Comparison of ENCODE assay signal across 19 cellular contexts in the genomic region with DNA sequence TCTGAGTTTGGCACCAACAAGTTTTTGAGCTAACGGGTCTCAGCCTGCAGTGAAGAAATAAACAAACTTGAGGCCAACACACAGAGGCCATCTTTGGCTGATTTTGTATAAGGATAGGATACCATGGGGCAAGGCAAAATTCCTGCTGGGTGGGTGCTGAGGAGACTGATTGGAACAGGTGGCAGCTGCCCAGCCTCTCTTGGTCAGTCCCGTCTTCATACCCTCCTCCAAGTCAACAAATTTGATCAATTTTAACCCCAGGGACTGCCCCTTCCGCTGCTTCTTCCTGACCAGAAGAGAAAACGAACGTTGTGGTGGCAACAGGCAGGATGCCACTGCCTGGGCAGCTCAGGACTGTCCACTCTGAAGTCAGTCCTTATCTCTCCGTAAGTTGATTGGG.
"Had no signal": no experiment of that assay in that cellular context is flagged by ENCODE, and none has a peak within 500 bp of the region (broad histone marks: within the 10 kb centered on the region; RNA-seq: fewer than 3 reads in every experiment).

No MANE protein-coding gene starts in this region.

- H3K27me3 ChIP-seq: colonic mucosa, neutrophil had no signal

- H3K9me3 ChIP-seq: colonic mucosa, lower lobe of right lung, neutrophil, stomach, suprapubic skin, transverse colon had no signal

- H3K4me3 ChIP-seq: colonic mucosa, lower lobe of right lung, skin epidermis, stomach, suprapubic skin, transverse colon had no signal

- H3K36me3 ChIP-seq: colonic mucosa, lower lobe of right lung, neutrophil, stomach, suprapubic skin, transverse colon had no signal

- H3K27ac ChIP-seq: colonic mucosa, lower lobe of right lung, neutrophil, parathyroid adenoma, stomach, suprapubic skin, transverse colon had no signal

- FAIRE-seq: urothelium cell line had no signal

- H3K4me1 ChIP-seq: colonic mucosa, lower lobe of right lung, parathyroid adenoma, stomach, suprapubic skin, transverse colon had no signal

- H2AFZ ChIP-seq: parathyroid adenoma had no signal

- DNase-seq: activated B cell treated with CpG ODN at 0.5 μM for 24 hours; activated CD4-positive, alpha-beta T cell treated with anti-CD3 and anti-CD28 coated beads for 4 hours; activated CD4-positive, alpha-beta T cell treated with anti-CD3 and anti-CD28 coated beads, Interleukin-2, amount 50 U/mL, for 48 hours; activated naive CD4-positive, alpha-beta T cell treated with Interleukin-2 at 50 U/mL for 16 hours; activated naive CD8-positive, alpha-beta T cell treated with anti-CD3 and anti-CD28 coated beads for 36 hours; activated T-cell treated with anti-CD3 and anti-CD28 coated beads, Interleukin-2, amount 50 U/mL, for 48 hours; colonic mucosa; endodermal cell; lower lobe of right lung; natural killer cell; right cardiac atrium; stomach; T-helper 17 cell; transverse colon had no signal

- H3K9ac ChIP-seq: parathyroid adenoma had no signal
